Comparison of ENCODE assay signal across 1 cellular context in the genomic region with DNA sequence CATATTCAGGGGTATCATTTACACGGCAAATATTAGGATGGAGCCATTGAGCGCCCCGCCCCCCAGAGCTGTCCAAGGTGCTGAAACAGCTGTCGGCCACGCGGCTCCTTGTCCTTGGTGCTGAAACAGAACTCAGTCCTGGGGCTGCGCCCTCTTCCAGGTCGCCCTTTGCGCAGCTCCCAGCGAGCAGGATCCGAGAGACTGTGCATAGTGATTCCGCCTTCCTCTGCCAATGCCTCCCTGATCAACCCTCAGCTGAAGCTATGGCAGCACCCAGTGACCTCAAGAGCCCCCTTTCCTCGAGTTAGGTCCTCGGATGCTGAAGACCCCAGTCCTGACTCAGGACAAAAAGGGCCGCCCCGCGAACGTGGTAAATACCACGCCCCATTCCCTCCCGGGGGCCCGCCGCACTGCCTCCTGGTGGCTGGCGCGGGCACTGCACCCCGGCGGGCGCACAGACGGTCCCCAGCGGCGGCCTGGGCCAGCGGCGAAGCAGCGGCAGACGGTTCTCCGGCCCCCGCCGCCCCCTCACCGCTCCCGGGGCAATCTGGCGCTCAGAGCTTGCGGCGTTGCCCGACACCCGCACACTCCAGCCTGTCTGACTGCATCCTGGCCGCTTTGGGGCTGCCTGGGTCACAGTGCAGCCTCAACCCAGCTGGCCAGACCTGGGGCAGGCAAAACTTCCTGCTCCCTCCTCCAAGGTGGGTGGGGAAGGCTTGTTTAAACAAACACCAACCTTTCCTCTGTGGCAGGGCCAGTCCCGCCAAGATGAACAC.
TF ChIP-seq lines count a peak whose summit lies in the region.

No MANE protein-coding gene starts in this region.

TF ChIP-seq in HepG2, 621 proteins besides CTCF, POLR2A, EP300 and RAD21 (continued from another document and continues in another):
- TF ChIP-seq PCBP2 (optimal IDR thresholded peaks at IDR 0.05; ENCODE audit: low read depth, low read length, poor library complexity, severe bottlenecking) (no peak), NCOA5 (CRISPR knock-in tag; IDR thresholded peaks at IDR 0.05) (peak; percentile 98; the same call in 1 of the 2 replicates), ZNF652 (CRISPR knock-in tag; IDR thresholded peaks at IDR 0.05; ENCODE audit: borderline replicate concordance, low read depth) (peak; percentile 86), DRAP1 (CRISPR knock-in tag; IDR thresholded peaks at IDR 0.05) (peak; percentile 91), ZNF563 (CRISPR knock-in tag; IDR thresholded peaks at IDR 0.05) (peak; percentile 100), ZNF432 (CRISPR knock-in tag; IDR thresholded peaks at IDR 0.05; ENCODE audit: borderline replicate concordance) (peak; percentile 98), CEBPG (CRISPR knock-in tag; IDR thresholded peaks at IDR 0.05) (peak; percentile 77), ZNF670 (CRISPR knock-in tag; IDR thresholded peaks at IDR 0.05; ENCODE audit: borderline replicate concordance) (peak; percentile 100), MLX (CRISPR knock-in tag; IDR thresholded peaks at IDR 0.05) (peak; percentile 96), KLF15 (CRISPR knock-in tag; IDR thresholded peaks at IDR 0.05; ENCODE audit: borderline replicate concordance) (peak; percentile 100), ADNP (CRISPR knock-in tag; IDR thresholded peaks at IDR 0.05) (no peak), NFAT5 (CRISPR knock-in tag; IDR thresholded peaks at IDR 0.05) (peak; percentile 100), ZNF569 (CRISPR knock-in tag; IDR thresholded peaks at IDR 0.05; ENCODE audit: borderline replicate concordance) (peak; percentile 98), ERF (CRISPR knock-in tag; IDR thresholded peaks at IDR 0.05) (peak; percentile 100), CBFB (CRISPR knock-in tag; IDR thresholded peaks at IDR 0.05) (peak; percentile 95), RXRB (CRISPR knock-in tag; IDR thresholded peaks at IDR 0.05; ENCODE audit: borderline replicate concordance) (peak; percentile 99), KLF9 (CRISPR knock-in tag; IDR thresholded peaks at IDR 0.05; ENCODE audit: low read depth) (peak; percentile 100), SP4 (CRISPR knock-in tag; IDR thresholded peaks at IDR 0.05) (peak; percentile 99), ZXDC (CRISPR knock-in tag; IDR thresholded peaks at IDR 0.05) (peak; percentile 99), SYNCRIP (IDR thresholded peaks at IDR 0.05; ENCODE audit: insufficient read depth, low read depth, low read length) (no peak), ZNF703 (CRISPR knock-in tag; IDR thresholded peaks at IDR 0.05; ENCODE audit: borderline replicate concordance) (peak; percentile 100), RAD51 (IDR thresholded peaks at IDR 0.05; ENCODE audit: borderline replicate concordance) (no peak)
- TF ChIP-seq, protein P1, sequence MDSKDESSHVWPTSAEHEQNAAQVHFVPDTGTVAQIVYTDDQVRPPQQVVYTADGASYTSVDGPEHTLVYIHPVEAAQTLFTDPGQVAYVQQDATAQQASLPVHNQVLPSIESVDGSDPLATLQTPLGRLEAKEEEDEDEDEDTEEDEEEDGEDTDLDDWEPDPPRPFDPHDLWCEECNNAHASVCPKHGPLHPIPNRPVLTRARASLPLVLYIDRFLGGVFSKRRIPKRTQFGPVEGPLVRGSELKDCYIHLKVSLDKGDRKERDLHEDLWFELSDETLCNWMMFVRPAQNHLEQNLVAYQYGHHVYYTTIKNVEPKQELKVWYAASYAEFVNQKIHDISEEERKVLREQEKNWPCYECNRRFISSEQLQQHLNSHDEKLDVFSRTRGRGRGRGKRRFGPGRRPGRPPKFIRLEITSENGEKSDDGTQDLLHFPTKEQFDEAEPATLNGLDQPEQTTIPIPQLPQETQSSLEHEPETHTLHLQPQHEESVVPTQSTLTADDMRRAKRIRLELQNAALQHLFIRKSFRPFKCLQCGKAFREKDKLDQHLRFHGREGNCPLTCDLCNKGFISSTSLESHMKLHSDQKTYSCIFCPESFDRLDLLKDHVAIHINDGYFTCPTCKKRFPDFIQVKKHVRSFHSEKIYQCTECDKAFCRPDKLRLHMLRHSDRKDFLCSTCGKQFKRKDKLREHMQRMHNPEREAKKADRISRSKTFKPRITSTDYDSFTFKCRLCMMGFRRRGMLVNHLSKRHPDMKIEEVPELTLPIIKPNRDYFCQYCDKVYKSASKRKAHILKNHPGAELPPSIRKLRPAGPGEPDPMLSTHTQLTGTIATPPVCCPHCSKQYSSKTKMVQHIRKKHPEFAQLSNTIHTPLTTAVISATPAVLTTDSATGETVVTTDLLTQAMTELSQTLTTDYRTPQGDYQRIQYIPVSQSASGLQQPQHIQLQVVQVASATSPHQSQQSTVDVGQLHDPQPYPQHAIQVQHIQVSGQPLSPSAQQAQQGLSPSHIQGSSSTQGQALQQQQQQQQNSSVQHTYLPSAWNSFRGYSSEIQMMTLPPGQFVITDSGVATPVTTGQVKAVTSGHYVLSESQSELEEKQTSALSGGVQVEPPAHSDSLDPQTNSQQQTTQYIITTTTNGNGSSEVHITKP (CRISPR knock-in tag; IDR thresholded peaks at IDR 0.05; ENCODE audit: low read depth): peak; percentile 96
- TF ChIP-seq, protein P2, sequence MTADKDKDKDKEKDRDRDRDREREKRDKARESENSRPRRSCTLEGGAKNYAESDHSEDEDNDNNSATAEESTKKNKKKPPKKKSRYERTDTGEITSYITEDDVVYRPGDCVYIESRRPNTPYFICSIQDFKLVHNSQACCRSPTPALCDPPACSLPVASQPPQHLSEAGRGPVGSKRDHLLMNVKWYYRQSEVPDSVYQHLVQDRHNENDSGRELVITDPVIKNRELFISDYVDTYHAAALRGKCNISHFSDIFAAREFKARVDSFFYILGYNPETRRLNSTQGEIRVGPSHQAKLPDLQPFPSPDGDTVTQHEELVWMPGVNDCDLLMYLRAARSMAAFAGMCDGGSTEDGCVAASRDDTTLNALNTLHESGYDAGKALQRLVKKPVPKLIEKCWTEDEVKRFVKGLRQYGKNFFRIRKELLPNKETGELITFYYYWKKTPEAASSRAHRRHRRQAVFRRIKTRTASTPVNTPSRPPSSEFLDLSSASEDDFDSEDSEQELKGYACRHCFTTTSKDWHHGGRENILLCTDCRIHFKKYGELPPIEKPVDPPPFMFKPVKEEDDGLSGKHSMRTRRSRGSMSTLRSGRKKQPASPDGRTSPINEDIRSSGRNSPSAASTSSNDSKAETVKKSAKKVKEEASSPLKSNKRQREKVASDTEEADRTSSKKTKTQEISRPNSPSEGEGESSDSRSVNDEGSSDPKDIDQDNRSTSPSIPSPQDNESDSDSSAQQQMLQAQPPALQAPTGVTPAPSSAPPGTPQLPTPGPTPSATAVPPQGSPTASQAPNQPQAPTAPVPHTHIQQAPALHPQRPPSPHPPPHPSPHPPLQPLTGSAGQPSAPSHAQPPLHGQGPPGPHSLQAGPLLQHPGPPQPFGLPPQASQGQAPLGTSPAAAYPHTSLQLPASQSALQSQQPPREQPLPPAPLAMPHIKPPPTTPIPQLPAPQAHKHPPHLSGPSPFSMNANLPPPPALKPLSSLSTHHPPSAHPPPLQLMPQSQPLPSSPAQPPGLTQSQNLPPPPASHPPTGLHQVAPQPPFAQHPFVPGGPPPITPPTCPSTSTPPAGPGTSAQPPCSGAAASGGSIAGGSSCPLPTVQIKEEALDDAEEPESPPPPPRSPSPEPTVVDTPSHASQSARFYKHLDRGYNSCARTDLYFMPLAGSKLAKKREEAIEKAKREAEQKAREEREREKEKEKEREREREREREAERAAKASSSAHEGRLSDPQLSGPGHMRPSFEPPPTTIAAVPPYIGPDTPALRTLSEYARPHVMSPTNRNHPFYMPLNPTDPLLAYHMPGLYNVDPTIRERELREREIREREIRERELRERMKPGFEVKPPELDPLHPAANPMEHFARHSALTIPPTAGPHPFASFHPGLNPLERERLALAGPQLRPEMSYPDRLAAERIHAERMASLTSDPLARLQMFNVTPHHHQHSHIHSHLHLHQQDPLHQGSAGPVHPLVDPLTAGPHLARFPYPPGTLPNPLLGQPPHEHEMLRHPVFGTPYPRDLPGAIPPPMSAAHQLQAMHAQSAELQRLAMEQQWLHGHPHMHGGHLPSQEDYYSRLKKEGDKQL (CRISPR knock-in tag; IDR thresholded peaks at IDR 0.05; ENCODE audit: low read depth): peak; percentile 95
- TF ChIP-seq, protein P3, sequence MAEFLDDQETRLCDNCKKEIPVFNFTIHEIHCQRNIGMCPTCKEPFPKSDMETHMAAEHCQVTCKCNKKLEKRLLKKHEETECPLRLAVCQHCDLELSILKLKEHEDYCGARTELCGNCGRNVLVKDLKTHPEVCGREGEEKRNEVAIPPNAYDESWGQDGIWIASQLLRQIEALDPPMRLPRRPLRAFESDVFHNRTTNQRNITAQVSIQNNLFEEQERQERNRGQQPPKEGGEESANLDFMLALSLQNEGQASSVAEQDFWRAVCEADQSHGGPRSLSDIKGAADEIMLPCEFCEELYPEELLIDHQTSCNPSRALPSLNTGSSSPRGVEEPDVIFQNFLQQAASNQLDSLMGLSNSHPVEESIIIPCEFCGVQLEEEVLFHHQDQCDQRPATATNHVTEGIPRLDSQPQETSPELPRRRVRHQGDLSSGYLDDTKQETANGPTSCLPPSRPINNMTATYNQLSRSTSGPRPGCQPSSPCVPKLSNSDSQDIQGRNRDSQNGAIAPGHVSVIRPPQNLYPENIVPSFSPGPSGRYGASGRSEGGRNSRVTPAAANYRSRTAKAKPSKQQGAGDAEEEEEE (CRISPR knock-in tag; IDR thresholded peaks at IDR 0.05; ENCODE audit: borderline replicate concordance): peak; percentile 100
- TF ChIP-seq, protein P4, sequence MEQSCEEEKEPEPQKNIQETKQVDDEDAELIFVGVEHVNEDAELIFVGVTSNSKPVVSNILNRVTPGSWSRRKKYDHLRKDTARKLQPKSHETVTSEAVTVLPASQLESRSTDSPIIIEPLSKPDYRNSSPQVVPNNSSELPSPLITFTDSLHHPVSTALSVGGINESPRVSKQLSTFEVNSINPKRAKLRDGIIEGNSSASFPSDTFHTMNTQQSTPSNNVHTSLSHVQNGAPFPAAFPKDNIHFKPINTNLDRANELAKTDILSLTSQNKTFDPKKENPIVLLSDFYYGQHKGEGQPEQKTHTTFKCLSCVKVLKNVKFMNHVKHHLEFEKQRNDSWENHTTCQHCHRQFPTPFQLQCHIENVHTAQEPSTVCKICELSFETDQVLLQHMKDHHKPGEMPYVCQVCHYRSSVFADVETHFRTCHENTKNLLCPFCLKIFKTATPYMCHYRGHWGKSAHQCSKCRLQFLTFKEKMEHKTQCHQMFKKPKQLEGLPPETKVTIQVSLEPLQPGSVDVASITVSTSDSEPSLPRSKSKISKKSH (CRISPR knock-in tag; IDR thresholded peaks at IDR 0.05; ENCODE audit: borderline replicate concordance): peak; percentile 100
